In genomic region chr1:9069324-9070100, GRCh38 we compare ENCODE assay signal across 8 cellular contexts. TPM values are rescaled to one million over a fixed set of nuclear protein-coding genes. Genes with fewer than 3 reads are reported as not detected.
DNase-seq lines count a peak whose midpoint lies in the region; ATAC-seq and TF ChIP-seq lines count a peak whose summit lies in the region.

A gene with protein sequence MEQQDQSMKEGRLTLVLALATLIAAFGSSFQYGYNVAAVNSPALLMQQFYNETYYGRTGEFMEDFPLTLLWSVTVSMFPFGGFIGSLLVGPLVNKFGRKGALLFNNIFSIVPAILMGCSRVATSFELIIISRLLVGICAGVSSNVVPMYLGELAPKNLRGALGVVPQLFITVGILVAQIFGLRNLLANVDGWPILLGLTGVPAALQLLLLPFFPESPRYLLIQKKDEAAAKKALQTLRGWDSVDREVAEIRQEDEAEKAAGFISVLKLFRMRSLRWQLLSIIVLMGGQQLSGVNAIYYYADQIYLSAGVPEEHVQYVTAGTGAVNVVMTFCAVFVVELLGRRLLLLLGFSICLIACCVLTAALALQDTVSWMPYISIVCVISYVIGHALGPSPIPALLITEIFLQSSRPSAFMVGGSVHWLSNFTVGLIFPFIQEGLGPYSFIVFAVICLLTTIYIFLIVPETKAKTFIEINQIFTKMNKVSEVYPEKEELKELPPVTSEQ (minus strand): TSS chr1:9069635. CDS start chr1:9069536, 99 bp downstream.

- H3K4me3 ChIP-seq in epithelial cell of esophagus (ENCODE audit: low read length), result no peak within 1 kb of the TSS
- peak within 1 kb of the TSS; percentile 37 for H3K4me3 ChIP-seq in psoas muscle

- H3K36me3 ChIP-seq in psoas muscle (ENCODE audit: insufficient read depth in 1 of 2, low read depth in 1 of 2), result no peaks in the 10 kb centered on the region

- no peak for TF ChIP-seq CTCF in epithelial cell of esophagus (IDR thresholded peaks at IDR 0.05; ENCODE audit: insufficient read depth, low read depth, low read length, missing control alignments)
- TF ChIP-seq CTCF in psoas muscle (IDR thresholded peaks at IDR 0.05), result no peak
- no peak for TF ChIP-seq CTCF in activated CD8-positive, alpha-beta T cell treated with anti-CD3 and anti-CD28 coated beads for 36 hours (IDR thresholded peaks at IDR 0.05)

- H3K27ac Mint-ChIP-seq in activated CD8-positive, alpha-beta T cell treated with anti-CD3 and anti-CD28 coated beads for 36 hours, result no peak within 1 kb of the TSS

- intact Hi-C loops in psoas muscle (cut with DNase I), result no loop called here
- intact Hi-C loops in activated CD8-positive, alpha-beta T cell treated with anti-CD3 and anti-CD28 coated beads for 36 hours (cut with micrococcal nuclease), result no loop called here

- H3K9me3 Mint-ChIP-seq in activated CD8-positive, alpha-beta T cell treated with anti-CD3 and anti-CD28 coated beads for 36 hours, result no peaks in the 10 kb centered on the region

- no peak within 1 kb of the TSS for H3K4me3 Mint-ChIP-seq in activated CD8-positive, alpha-beta T cell treated with anti-CD3 and anti-CD28 coated beads for 36 hours

- POLR2A ChIA-PET in activated CD8-positive, alpha-beta T cell treated with anti-CD3 and anti-CD28 coated beads for 36 hours (lab: Charles Lee), result no interaction called here

- peaks cover 5% of the 10 kb centered on the region for H3K27me3 Mint-ChIP-seq in activated CD8-positive, alpha-beta T cell treated with anti-CD3 and anti-CD28 coated beads for 36 hours

- peak; percentile 89 for ATAC-seq in GM18867 (IDR thresholded peaks at IDR 0.05; ENCODE audit: unreplicated experiment)
- peak; percentile 88 for ATAC-seq in HG02610 (IDR thresholded peaks at IDR 0.05; ENCODE audit: unreplicated experiment)
- ATAC-seq in psoas muscle, result peak; percentile 89 to 91 (median 90)
- ATAC-seq in activated CD8-positive, alpha-beta T cell treated with anti-CD3 and anti-CD28 coated beads for 36 hours, result no peak

- no peaks in the 10 kb centered on the region for H3K27me3 ChIP-seq in psoas muscle (ENCODE audit: insufficient read depth in 3 of 3, low read length in 2 of 3)

- peaks cover 49% of the 10 kb centered on the region for H3K4me1 ChIP-seq in psoas muscle

- 11 to 23% (median 11%) methylated on average over 8 of the region's 8 CpGs for WGBS in psoas muscle, 3 donors

- no peaks in the 10 kb centered on the region for H3K4me1 Mint-ChIP-seq in activated CD8-positive, alpha-beta T cell treated with anti-CD3 and anti-CD28 coated beads for 36 hours (ENCODE audit: low read depth)

- DNase-seq in NCI-H1092 treated with DMSO at 0.1 percent for 48 hours (lab: John Stamatoyannopoulos, UW), result peak; percentile 75
- DNase-seq in epithelial cell of esophagus (ENCODE audit: low read depth), result peak; percentile 26
- peak; percentile 71 to 86 for DNase-seq in psoas muscle
- DNase-seq in activated gamma-delta T cell (lab: John Stamatoyannopoulos, UW), result no peak
- DNase-seq in iPS-NIHi11 (ENCODE audit: low spot score), result no peak
- DNase-seq in activated CD8-positive, alpha-beta T cell treated with anti-CD3 and anti-CD28 coated beads for 36 hours, result no peak

- CTCF ChIA-PET in activated CD8-positive, alpha-beta T cell treated with anti-CD3 and anti-CD28 coated beads for 36 hours (lab: Charles Lee), result interaction anchor here (1.0 kb wide), 1 partner anchor 65 kb away, joined by 3 read pairs; no protein-coding TSS in a partner anchor

- H3K36me3 Mint-ChIP-seq in activated CD8-positive, alpha-beta T cell treated with anti-CD3 and anti-CD28 coated beads for 36 hours (ENCODE audit: low read depth), result no peaks in the 10 kb centered on the region

- H3K9me3 ChIP-seq in psoas muscle, result no peaks in the 10 kb centered on the region

- peak within 1 kb of the TSS; percentile 89 for H3K27ac ChIP-seq in psoas muscle

RNA-seq across cellular contexts. Expression of the gene that starts here (rescaled TPM):
- 10 to 100 TPM; 12.8 to 97.9 (median 55.5) TPM for total RNA-seq in psoas muscle
- polyA plus RNA-seq in psoas muscle, result 10 to 100 TPM; 13.2 to 36.8 (median 31.7) TPM
- total RNA-seq in activated CD8-positive, alpha-beta T cell treated with anti-CD3 and anti-CD28 coated beads for 36 hours, result not detected

Comparison
In these comparisons a context has a peak if more than half of its experiments do, and no peak if none do; other contexts are left out.
1. RNA of the gene that starts here (total RNA-seq): 12.8 to 97.9 TPM in psoas muscle; not detected in activated CD8-positive, alpha-beta T cell treated with anti-CD3 and anti-CD28 coated beads for 36 hours; every median in the first group is over 10 times any median in the second.
2. DNase-seq: peak in NCI-H1092 treated with DMSO at 0.1 percent for 48 hours (single experiment), epithelial cell of esophagus (single experiment) and psoas muscle (2 of 2); none in activated gamma-delta T cell (single experiment), iPS-NIHi11 (single experiment) and activated CD8-positive, alpha-beta T cell treated with anti-CD3 and anti-CD28 coated beads for 36 hours (single experiment).